Comparison of ENCODE assay signal across 8 cellular contexts in genomic region chr4:74623041-74623440, GRCh38.
A peak's percentile ranks its signal among the peaks of the same experiment; 100 is the strongest.
DNase-seq lines count a peak whose midpoint lies in the region; ATAC-seq and TF ChIP-seq lines count a peak whose summit lies in the region.

No MANE protein-coding gene starts in this region.

- H3K27me3 Mint-ChIP-seq in chondrocyte (ENCODE audit: low read depth) (peaks cover 30% of the 10 kb centered on the region), naive B cell (peaks cover 0 to 8% (median 4%) of the 10 kb centered on the region in 3 donors)
- H3K27me3 Mint-ChIP-seq in stimulated activated memory B cell treated with anti-CD40 and anti-IgM and Interleukin-4, amounts not matched to agents 10 μg/mL and 1 μg/mL and 100 μg/mL, for 72 hours = peaks cover 19% of the 10 kb centered on the region

- H3K9me3 Mint-ChIP-seq in chondrocyte (ENCODE audit: low read depth) (no peaks in the 10 kb centered on the region), naive B cell (no peaks in the 10 kb centered on the region)
- no peaks in the 10 kb centered on the region for H3K9me3 Mint-ChIP-seq in stimulated activated memory B cell treated with anti-CD40 and anti-IgM and Interleukin-4, amounts not matched to agents 10 μg/mL and 1 μg/mL and 100 μg/mL, for 72 hours

- peaks cover 37% of the 10 kb centered on the region for H3K4me1 Mint-ChIP-seq in chondrocyte (ENCODE audit: low read depth)
- no peaks in the 10 kb centered on the region for H3K4me1 Mint-ChIP-seq in naive B cell
- H3K4me1 Mint-ChIP-seq in stimulated activated memory B cell treated with anti-CD40 and anti-IgM and Interleukin-4, amounts not matched to agents 10 μg/mL and 1 μg/mL and 100 μg/mL, for 72 hours = no peaks in the 10 kb centered on the region

- TF ChIP-seq CTCF in AG09319 (IDR thresholded peaks at IDR 0.05; ENCODE audit: low read depth, low read length) = peak; percentile 22
- peak; percentile 78 for TF ChIP-seq CTCF in chondrocyte (IDR thresholded peaks at IDR 0.05)

- no peak overlapping the region for H3K4me3 Mint-ChIP-seq in chondrocyte (ENCODE audit: unreplicated experiment)
- H3K4me3 Mint-ChIP-seq in naive B cell = no peak overlapping the region
- H3K4me3 Mint-ChIP-seq in stimulated activated memory B cell treated with anti-CD40 and anti-IgM and Interleukin-4, amounts not matched to agents 10 μg/mL and 1 μg/mL and 100 μg/mL, for 72 hours = no peak overlapping the region

- ATAC-seq in GM18498 (IDR thresholded peaks at IDR 0.05; ENCODE audit: unreplicated experiment) (peak; percentile 83), HG02938 (IDR thresholded peaks at IDR 0.05; ENCODE audit: unreplicated experiment) (peak; percentile 86), naive B cell (ENCODE audit: low read depth in 2 of 2) (peak; percentile 37 to 69)
- no peak for ATAC-seq in stimulated activated memory B cell treated with anti-CD40 and anti-IgM and Interleukin-4, amounts not matched to agents 10 μg/mL and 1 μg/mL and 100 μg/mL, for 72 hours

- H3K36me3 Mint-ChIP-seq in chondrocyte (ENCODE audit: low read depth) (no peaks in the 10 kb centered on the region), naive B cell (no peaks in the 10 kb centered on the region)
- no peaks in the 10 kb centered on the region for H3K36me3 Mint-ChIP-seq in stimulated activated memory B cell treated with anti-CD40 and anti-IgM and Interleukin-4, amounts not matched to agents 10 μg/mL and 1 μg/mL and 100 μg/mL, for 72 hours

- H3K27ac Mint-ChIP-seq in chondrocyte (ENCODE audit: unreplicated experiment) (no peak overlapping the region), naive B cell (no peak overlapping the region)
- H3K27ac Mint-ChIP-seq in stimulated activated memory B cell treated with anti-CD40 and anti-IgM and Interleukin-4, amounts not matched to agents 10 μg/mL and 1 μg/mL and 100 μg/mL, for 72 hours = no peak overlapping the region

- DNase-seq in AG09319 (ENCODE audit: extremely low read depth, low read depth) = no peak
- peak; percentile 2 for DNase-seq in NCI-H748 treated with DMSO at 0.1 percent for 48 hours (lab: John Stamatoyannopoulos, UW)
- no peak for DNase-seq in chondrocyte (ENCODE audit: low spot score)
- DNase-seq in naive B cell = peak; percentile 5
- DNase-seq in central memory CD4-positive, alpha-beta T cell = no peak

Comparison
In these comparisons a context has a peak if more than half of its experiments do, and no peak if none do; other contexts are left out.
1. DNase-seq: peak in NCI-H748 treated with DMSO at 0.1 percent for 48 hours (single experiment) and naive B cell (single experiment); none in AG09319 (single experiment), chondrocyte (single experiment) and central memory CD4-positive, alpha-beta T cell (single experiment).